8 cellular contexts compared by ENCODE assay signal in genomic region chr1:156498447-156499193, GRCh38. TPM values are rescaled to one million over a fixed set of nuclear protein-coding genes. Genes with fewer than 3 reads are reported as not detected.
DNase-seq lines count a peak whose midpoint lies in the region; TF ChIP-seq lines count a peak whose summit lies in the region.

No MANE protein-coding gene starts in this region.

- H3K9me3 ChIP-seq in left ventricle myocardium inferior (replicated peaks) (no peaks in the 10 kb centered on the region), sigmoid colon (no peaks in the 10 kb centered on the region)

- H3K27ac ChIP-seq in left ventricle myocardium inferior (replicated peaks) (peak overlapping the region; percentile 100), sigmoid colon (peak overlapping the region; percentile 98 to 100 (median 100))

- CTCF ChIA-PET in activated CD4-positive, alpha-beta T cell treated with anti-CD3 and anti-CD28 coated beads, Interleukin-2, amount 10 ng/mL, durations not matched to agents 7 days and 5 days (lab: Charles Lee) = interaction anchor here (0.5 to 2.2 kb wide), 7 partner anchors 8 to 54 kb away, joined by 3 to 11 read pairs (median 3); no protein-coding TSS in a partner anchor

- H3K27me3 Mint-ChIP-seq in activated CD4-positive, alpha-beta T cell treated with anti-CD3 and anti-CD28 coated beads, Interleukin-2, amount 10 ng/mL, durations not matched to agents 7 days and 5 days = no peaks in the 10 kb centered on the region
- H3K27me3 Mint-ChIP-seq in activated T-helper 1 cell treated with anti-CD3 and anti-CD28 coated beads, Interleukin-12 subunit alpha, Interleukin-12 subunit beta, Interleukin-2, Interleukin-4 antibody, amounts not matched to agents 30 ng/mL and 10 ng/mL and 1 ng/mL, durations not matched to agents 14 hours and 24 hours and 36 hours (ENCODE audit: insufficient read depth) = no peaks in the 10 kb centered on the region

- H3K27me3 ChIP-seq in left ventricle myocardium inferior (ENCODE audit: low read depth) = no peaks in the 10 kb centered on the region
- H3K27me3 ChIP-seq in sigmoid colon = no peaks in the 10 kb centered on the region

- peak overlapping the region; percentile 83 for H3K27ac Mint-ChIP-seq in activated CD4-positive, alpha-beta T cell treated with anti-CD3 and anti-CD28 coated beads, Interleukin-2, amount 10 ng/mL, durations not matched to agents 7 days and 5 days
- H3K27ac Mint-ChIP-seq in activated T-helper 1 cell treated with anti-CD3 and anti-CD28 coated beads, Interleukin-12 subunit alpha, Interleukin-12 subunit beta, Interleukin-2, Interleukin-4 antibody, amounts not matched to agents 30 ng/mL and 10 ng/mL and 1 ng/mL, durations not matched to agents 14 hours and 24 hours and 36 hours = peak overlapping the region; percentile 9

- intact Hi-C loops in activated T-helper 1 cell treated with anti-CD3 and anti-CD28 coated beads, Interleukin-12 subunit alpha, Interleukin-12 subunit beta, Interleukin-2, Interleukin-4 antibody, amounts not matched to agents 30 ng/mL and 10 ng/mL and 1 ng/mL, durations not matched to agents 14 hours and 24 hours and 36 hours (cut with micrococcal nuclease) = no loop called here
- intact Hi-C loops in left ventricle myocardium inferior (cut with micrococcal nuclease) (loop anchor here (2.0 kb wide), 1 partner anchor 18 kb away; no protein-coding TSS in a partner anchor), sigmoid colon (cut with DNase I) (no loop called here)

- TF ChIP-seq POLR2A in sigmoid colon (IDR thresholded peaks at IDR 0.05) = peak; percentile 45 to 48

- TF ChIP-seq CTCF in left ventricle myocardium inferior (IDR thresholded peaks at IDR 0.05; ENCODE audit: borderline replicate concordance) = no peak
- no peak for TF ChIP-seq CTCF in sigmoid colon (IDR thresholded peaks at IDR 0.05)

- DNase-seq in activated CD4-positive, alpha-beta T cell treated with anti-CD3 and anti-CD28 coated beads, Interleukin-2, amount 10 ng/mL, durations not matched to agents 7 days and 5 days = no peak
- DNase-seq in activated CD4-positive, alpha-beta T cell treated with anti-CD3 and anti-CD28 coated beads for 1 hour = no peak
- DNase-seq in activated T-helper 1 cell treated with anti-CD3 and anti-CD28 coated beads, Interleukin-12 subunit alpha, Interleukin-12 subunit beta, Interleukin-2, Interleukin-4 antibody, amounts not matched to agents 30 ng/mL and 10 ng/mL and 1 ng/mL, durations not matched to agents 14 hours and 24 hours and 36 hours (ENCODE audit: low spot score) = no peak
- DNase-seq in left ventricle myocardium inferior (peak; percentile 76), sigmoid colon (peak; percentile 79), NCI-H2107 (lab: John Stamatoyannopoulos, UW) (no peak), NCI-H446 (lab: John Stamatoyannopoulos, UW) (no peak), epidermal melanocyte (ENCODE audit: insufficient read length, low spot score) (no peak)

- no peak for TF ChIP-seq EP300 in sigmoid colon (IDR thresholded peaks at IDR 0.05)

- H3K4me1 Mint-ChIP-seq in activated CD4-positive, alpha-beta T cell treated with anti-CD3 and anti-CD28 coated beads, Interleukin-2, amount 10 ng/mL, durations not matched to agents 7 days and 5 days = peaks cover 75% of the 10 kb centered on the region
- peaks cover 74% of the 10 kb centered on the region for H3K4me1 Mint-ChIP-seq in activated T-helper 1 cell treated with anti-CD3 and anti-CD28 coated beads, Interleukin-12 subunit alpha, Interleukin-12 subunit beta, Interleukin-2, Interleukin-4 antibody, amounts not matched to agents 30 ng/mL and 10 ng/mL and 1 ng/mL, durations not matched to agents 14 hours and 24 hours and 36 hours (ENCODE audit: low read depth)

- H3K36me3 ChIP-seq in left ventricle myocardium inferior = no peaks in the 10 kb centered on the region
- peaks cover 0 to 6% (median 0%) of the 10 kb centered on the region in 4 donors for H3K36me3 ChIP-seq in sigmoid colon

- H3K4me3 ChIP-seq in left ventricle myocardium inferior = peak overlapping the region; percentile 98
- peak overlapping the region; percentile 89 to 100 (median 95) for H3K4me3 ChIP-seq in sigmoid colon

- 16 to 22% methylated on average over 11 of the region's 11 CpGs for WGBS in sigmoid colon, 2 donors

- H3K36me3 Mint-ChIP-seq in activated CD4-positive, alpha-beta T cell treated with anti-CD3 and anti-CD28 coated beads, Interleukin-2, amount 10 ng/mL, durations not matched to agents 7 days and 5 days (ENCODE audit: low read depth) = peaks cover 24% of the 10 kb centered on the region
- peaks cover 24% of the 10 kb centered on the region for H3K36me3 Mint-ChIP-seq in activated T-helper 1 cell treated with anti-CD3 and anti-CD28 coated beads, Interleukin-12 subunit alpha, Interleukin-12 subunit beta, Interleukin-2, Interleukin-4 antibody, amounts not matched to agents 30 ng/mL and 10 ng/mL and 1 ng/mL, durations not matched to agents 14 hours and 24 hours and 36 hours (ENCODE audit: low read depth)

- peaks cover 97% of the 10 kb centered on the region for H3K4me1 ChIP-seq in left ventricle myocardium inferior
- H3K4me1 ChIP-seq in sigmoid colon = peaks cover 0 to 78% (median 77%) of the 10 kb centered on the region in 4 donors

- peak overlapping the region; percentile 87 for H3K4me3 Mint-ChIP-seq in activated CD4-positive, alpha-beta T cell treated with anti-CD3 and anti-CD28 coated beads, Interleukin-2, amount 10 ng/mL, durations not matched to agents 7 days and 5 days
- H3K4me3 Mint-ChIP-seq in activated T-helper 1 cell treated with anti-CD3 and anti-CD28 coated beads, Interleukin-12 subunit alpha, Interleukin-12 subunit beta, Interleukin-2, Interleukin-4 antibody, amounts not matched to agents 30 ng/mL and 10 ng/mL and 1 ng/mL, durations not matched to agents 14 hours and 24 hours and 36 hours = peak overlapping the region; percentile 90

- POLR2A ChIA-PET in activated CD4-positive, alpha-beta T cell treated with anti-CD3 and anti-CD28 coated beads, Interleukin-2, amount 10 ng/mL, durations not matched to agents 7 days and 5 days (lab: Charles Lee) = interaction anchor here (0.7 kb wide), 1 partner anchor 350 kb away, joined by 4 read pairs; no protein-coding TSS in a partner anchor

- peaks cover 3% of the 10 kb centered on the region for H3K9me3 Mint-ChIP-seq in activated CD4-positive, alpha-beta T cell treated with anti-CD3 and anti-CD28 coated beads, Interleukin-2, amount 10 ng/mL, durations not matched to agents 7 days and 5 days
- no peaks in the 10 kb centered on the region for H3K9me3 Mint-ChIP-seq in activated T-helper 1 cell treated with anti-CD3 and anti-CD28 coated beads, Interleukin-12 subunit alpha, Interleukin-12 subunit beta, Interleukin-2, Interleukin-4 antibody, amounts not matched to agents 30 ng/mL and 10 ng/mL and 1 ng/mL, durations not matched to agents 14 hours and 24 hours and 36 hours

RNA-seq across cellular contexts. Expression of gene MEF2D, which starts 2.0 kb away (rescaled TPM):
- 10 to 100 TPM; 34.0 to 39.4 TPM for total RNA-seq in activated CD4-positive, alpha-beta T cell treated with anti-CD3 and anti-CD28 coated beads, Interleukin-2, amount 10 ng/mL, durations not matched to agents 7 days and 5 days
- total RNA-seq in activated T-helper 1 cell treated with anti-CD3 and anti-CD28 coated beads, Interleukin-12 subunit alpha, Interleukin-12 subunit beta, Interleukin-2, Interleukin-4 antibody, amounts not matched to agents 30 ng/mL and 10 ng/mL and 1 ng/mL, durations not matched to agents 14 hours and 24 hours and 36 hours = 36.3 and 37.0 TPM in 2 replicates
- total RNA-seq in left ventricle myocardium inferior = 96.8 TPM
- 10 to 100 TPM; 39.8 to 61.6 (median 53.2) TPM for total RNA-seq in sigmoid colon
- 10 to 100 TPM; 13.2 to 31.2 (median 22.9) TPM for polyA plus RNA-seq in sigmoid colon

Comparison
In these comparisons a context has a peak if more than half of its experiments do, and no peak if none do; other contexts are left out.
1. DNase-seq: peak in left ventricle myocardium inferior (single experiment) and sigmoid colon (single experiment); none in activated CD4-positive, alpha-beta T cell treated with anti-CD3 and anti-CD28 coated beads, Interleukin-2, amount 10 ng/mL, durations not matched to agents 7 days and 5 days (single experiment), activated CD4-positive, alpha-beta T cell treated with anti-CD3 and anti-CD28 coated beads for 1 hour (single experiment), activated T-helper 1 cell treated with anti-CD3 and anti-CD28 coated beads, Interleukin-12 subunit alpha, Interleukin-12 subunit beta, Interleukin-2, Interleukin-4 antibody, amounts not matched to agents 30 ng/mL and 10 ng/mL and 1 ng/mL, durations not matched to agents 14 hours and 24 hours and 36 hours (single experiment), NCI-H2107 (single experiment), NCI-H446 (0 of 2) and epidermal melanocyte (single experiment).